Comparison of ENCODE assay signal across 8 cellular contexts in the genomic region with DNA sequence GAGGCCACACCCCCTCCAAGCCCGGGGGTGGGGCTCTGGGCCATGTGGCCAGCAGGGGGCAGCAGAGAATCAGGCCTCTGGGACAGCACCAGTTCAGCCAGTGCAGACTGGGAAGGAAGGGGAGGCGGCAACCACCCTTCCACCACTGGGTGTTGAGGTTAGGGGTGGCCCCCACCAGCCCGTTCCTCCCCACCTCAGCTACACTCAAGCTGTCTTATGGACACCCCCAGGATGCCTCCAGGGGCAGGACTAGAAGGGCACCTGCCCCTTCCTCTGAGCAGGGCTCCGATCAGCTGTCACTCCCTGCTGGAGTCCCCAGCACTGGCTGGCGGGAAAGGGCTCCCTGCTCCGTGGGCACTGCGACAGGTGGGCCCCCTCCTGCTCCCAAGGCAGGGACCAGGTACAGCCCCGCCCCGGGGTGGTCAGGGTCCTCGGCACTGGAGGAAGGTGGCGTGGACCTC. TPM values are rescaled to one million over a fixed set of nuclear protein-coding genes. Genes with fewer than 3 reads are reported as not detected.
DNase-seq lines count a peak whose midpoint lies in the region; ATAC-seq, FAIRE-seq and TF ChIP-seq lines count a peak whose summit lies in the region.

No MANE protein-coding gene starts in this region.

- DNase-seq in D721Med (ENCODE audit: insufficient read length, low spot score), result peak; percentile 68
- peak; percentile 50 for DNase-seq in SK-N-DZ (ENCODE audit: low spot score)
- peak; percentile 85 for DNase-seq in activated gamma-delta T cell treated with anti-CD3 and anti-CD28 coated beads, Interleukin-2, amount 50 U/mL, for 16 hours (ENCODE audit: low read depth)
- DNase-seq in globus pallidus (ENCODE audit: low spot score), result peak; percentile 74
- peak; percentile 73 to 98 (median 92) for DNase-seq in posterior cingulate gyrus
- DNase-seq in ureter (ENCODE audit: low spot score), result peak; percentile 91

- no peak for FAIRE-seq in D721Med (lab: Jason Lieb, UNC)

- peak; percentile 73 for TF ChIP-seq CTCF in D721Med (IDR thresholded peaks at IDR 0.05; ENCODE audit: insufficient read depth, missing control alignments)

- intact Hi-C loops in posterior cingulate gyrus (cut with DNase I), result loop anchor here (1.0 to 5.0 kb wide), 2 partner anchors 106 to 245 kb away; a partner anchor contains a TSS

- ATAC-seq in GM19438 (IDR thresholded peaks at IDR 0.05; ENCODE audit: low read depth, unreplicated experiment) (peak; percentile 85), HG03521 (IDR thresholded peaks at IDR 0.05; ENCODE audit: unreplicated experiment) (peak; percentile 65)

RNA-seq across cellular contexts. Expression of a gene that starts 21.8 kb away (rescaled TPM):
- 72.4 and 75.6 TPM in 2 replicates for polyA plus RNA-seq in SK-N-DZ (2014; cell fraction: cytosol; rRNA removed)
- polyA plus RNA-seq in SK-N-DZ (2014; cell fraction: nucleus; rRNA removed), result 225 and 228 TPM in 2 replicates
- total RNA-seq in ureter, result 19.0 TPM

RNA-seq across cellular contexts. Expression of a gene that starts 44.9 kb away (rescaled TPM):
- 0.64 and 0.89 TPM in 2 replicates for polyA plus RNA-seq in SK-N-DZ (2014; cell fraction: cytosol; rRNA removed)
- 2.8 and 5.1 TPM in 2 replicates for polyA plus RNA-seq in SK-N-DZ (2014; cell fraction: nucleus; rRNA removed)
- total RNA-seq in ureter, result 117 TPM

Comparison
In these comparisons a context has a peak if more than half of its experiments do, and no peak if none do; other contexts are left out.
1. Peak in every context shown above with its lines: DNase-seq and ATAC-seq.